27 cellular contexts compared by ENCODE assay signal in genomic region chr1:234430691-234431090, GRCh38.
"Had no signal": no experiment of that assay in that cellular context is flagged by ENCODE, and none has a peak within 500 bp of the region (broad histone marks: within the 10 kb centered on the region; RNA-seq: fewer than 3 reads in every experiment).

No MANE protein-coding gene starts in this region.

- DNase-seq: colonic mucosa; cortex of kidney; dorsolateral prefrontal cortex; effector CD4-positive, alpha-beta T cell; effector CD8-positive, alpha-beta T cell; effector memory CD4-positive, alpha-beta T cell; effector memory CD8-positive, alpha-beta T cell; endodermal cell; erythroblast; esophagus squamous epithelium; foreskin fibroblast; foreskin keratinocyte; foreskin melanocyte; gastrocnemius medialis; glutamatergic neuron; head of caudate nucleus; heart left ventricle; heart right ventricle had no signal

- H3K36me3 ChIP-seq: colonic mucosa had no signal

- H3K27ac ChIP-seq: colonic mucosa, coronary artery, dorsolateral prefrontal cortex, epithelial cell of prostate, esophagus muscularis mucosa, esophagus squamous epithelium, foreskin keratinocyte, gastrocnemius medialis, gastroesophageal sphincter, heart left ventricle, heart right ventricle had no signal

- H3K9me3 Mint-ChIP-seq: dendritic cell treated with granulocyte-macrophage colony-stimulating factor and Interleukin-4, amounts not matched to agents 40 ng/mL and 50 ng/mL, for 4 days; effector memory CD8-positive, alpha-beta T cell; endodermal cell had no signal

- H3K27me3 ChIP-seq: colonic mucosa, dorsolateral prefrontal cortex, esophagus muscularis mucosa, esophagus squamous epithelium, foreskin keratinocyte, gastrocnemius medialis, gastroesophageal sphincter, heart left ventricle, heart right ventricle had no signal

- H3K9me3 ChIP-seq: colonic mucosa, esophagus muscularis mucosa, esophagus squamous epithelium, gastrocnemius medialis, gastroesophageal sphincter, heart left ventricle, heart right ventricle had no signal

- ATAC-seq: effector memory CD8-positive, alpha-beta T cell; esophagus mucosa; foreskin keratinocyte; gastrocnemius medialis; gastroesophageal sphincter; heart left ventricle; heart right ventricle had no signal

- H3K4me3 ChIP-seq: colonic mucosa, coronary artery, dorsolateral prefrontal cortex, esophagus muscularis mucosa, esophagus squamous epithelium, gastrocnemius medialis, gastroesophageal sphincter, heart left ventricle, heart right ventricle had no signal

- H3K4me1 ChIP-seq: colonic mucosa, esophagus muscularis mucosa, esophagus squamous epithelium, gastrocnemius medialis, gastroesophageal sphincter, heart left ventricle, heart right ventricle had no signal

- H3K27ac Mint-ChIP-seq: dendritic cell treated with granulocyte-macrophage colony-stimulating factor and Interleukin-4, amounts not matched to agents 40 ng/mL and 50 ng/mL, for 4 days had no signal

- H3K4me1 Mint-ChIP-seq: endodermal cell had no signal

- H3K4me3 Mint-ChIP-seq: dendritic cell treated with granulocyte-macrophage colony-stimulating factor and Interleukin-4, amounts not matched to agents 40 ng/mL and 50 ng/mL, for 4 days; effector memory CD8-positive, alpha-beta T cell; endodermal cell had no signal

- H3K27me3 Mint-ChIP-seq: dendritic cell treated with granulocyte-macrophage colony-stimulating factor and Interleukin-4, amounts not matched to agents 40 ng/mL and 50 ng/mL, for 4 days; effector memory CD8-positive, alpha-beta T cell had no signal

- FAIRE-seq: colon, endometrium, frontal cortex had no signal
